ENCODE assay signal across 26 cellular contexts in genomic region chr3:134682196-134682880, GRCh38. TPM values are rescaled to one million over a fixed set of nuclear protein-coding genes. Genes with fewer than 3 reads are reported as not detected.
"Had no signal": no experiment of that assay in that cellular context is flagged by ENCODE, and none has a peak within 500 bp of the region (broad histone marks: within the 10 kb centered on the region; RNA-seq: fewer than 3 reads in every experiment).

No MANE protein-coding gene starts in this region.

- DNase-seq: activated B cell treated with CpG ODN at 0.5 μM for 24 hours; activated CD4-positive, alpha-beta T cell treated with anti-CD3 and anti-CD28 coated beads for 4 hours; activated CD4-positive, alpha-beta T cell treated with anti-CD3 and anti-CD28 coated beads, Interleukin-2, amount 50 U/mL, for 48 hours; activated effector memory CD4-positive, alpha-beta T cell treated with anti-CD3 and anti-CD28 coated beads, Interleukin-2, amount 50 U/mL, for 16 hours; activated naive CD4-positive, alpha-beta T cell treated with anti-CD3 and anti-CD28 coated beads, Interleukin-2, amount 50 U/mL, for 16 hours; activated T-cell treated with anti-CD3 and anti-CD28 coated beads, Interleukin-2, amount 50 U/mL, for 72 hours; aorta; colonic mucosa; effector memory CD8-positive, alpha-beta T cell; head of caudate nucleus; left ventricle myocardium inferior; mammary epithelial cell; natural killer cell; ovary; stimulated activated CD4-positive, alpha-beta T cell treated with anti-CD3 and anti-CD28 coated beads, Interleukin-1b, Interleukin-23, amount 100 ng/mL, for 48 hours; T-helper 9 cell had no signal

- H3K4me3 ChIP-seq: colonic mucosa, dorsolateral prefrontal cortex, gastroesophageal sphincter, left ventricle myocardium inferior, ovary, prostate gland, right atrium auricular region, suprapubic skin, tibial nerve had no signal

RNA-seq across cellular contexts. Expression of gene KY, which starts 31.5 kb away (rescaled TPM):
- total RNA-seq: activated B cell treated with CpG ODN at 0.5 μM for 24 hours; activated T-cell treated with anti-CD3 and anti-CD28 coated beads, Interleukin-2, amount 50 U/mL, for 72 hours; endothelial cell of umbilical vein; esophagus mucosa; mesothelial cell of epicardium; T-helper 1 cell treated with Interleukin-12 subunit alpha and Interleukin-12 subunit beta and Interleukin-4 antibody, amounts not matched to agents 30 ng/mL and 1 ng/mL, for 36 hours had no signal
- polyA plus RNA-seq: endothelial cell of umbilical vein had no signal
